In genomic region chr11:22634897-22635629, GRCh38 we compare ENCODE assay signal across 13 cellular contexts. TPM values are rescaled to one million over a fixed set of nuclear protein-coding genes. Genes with fewer than 3 reads are reported as not detected.
DNase-seq lines count a peak whose midpoint lies in the region; ATAC-seq and TF ChIP-seq lines count a peak whose summit lies in the region.
"Had no signal": no experiment of that assay in that cellular context is flagged by ENCODE, and none has a peak within 500 bp of the region (broad histone marks: within the 10 kb centered on the region; RNA-seq: fewer than 3 reads in every experiment).

No MANE protein-coding gene starts in this region.

- H3K9ac ChIP-seq in neuronal stem cell (ENCODE audit: low read depth, low read length, poor library complexity) = no peak overlapping the region

- no peak overlapping the region for H2BK12ac ChIP-seq in neuronal stem cell (ENCODE audit: low read length)

- H3K79me1 ChIP-seq in neuronal stem cell (ENCODE audit: low read depth, low read length) = no peaks in the 10 kb centered on the region

- WGBS in neuronal stem cell (ENCODE audit: extremely low coverage in 2 of 2, insufficient read length in 2 of 2, insufficient replicate concordance in 1 of 2), 2 donors = no CpG with 5 or more reads among the region's 3 CpGs
- 55% methylated on average over 3 of the region's 3 CpGs; no CpG with 5 or more reads in 1 of the 2 donors for WGBS in transverse colon (ENCODE audit: low coverage in 1 of 2), 2 donors

- H4K8ac ChIP-seq in neuronal stem cell (ENCODE audit: low read depth, low read length) = no peak overlapping the region

- H3K36me3 ChIP-seq in neuronal stem cell (replicated peaks in 1 of 2; ENCODE audit: control insufficient read depth in 2 of 2, insufficient read depth in 2 of 2, low read length in 2 of 2) (no peaks in the 10 kb centered on the region), transverse colon (no peaks in the 10 kb centered on the region)
- H3K36me3 ChIP-seq: lower lobe of right lung, thyroid gland had no signal

- H3K4me1 ChIP-seq in neuronal stem cell (ENCODE audit: control insufficient read depth in 2 of 2, insufficient read depth in 1 of 2, low read depth in 1 of 2, low read length in 2 of 2) (no peaks in the 10 kb centered on the region), transverse colon (peaks cover 0 to 6% (median 0%) of the 10 kb centered on the region in 4 donors)
- H3K4me1 ChIP-seq: lower lobe of right lung, thyroid gland had no signal

- no peak overlapping the region for H3K27ac ChIP-seq in neuronal stem cell (replicated peaks; ENCODE audit: low read length)
- no peak overlapping the region for H3K27ac ChIP-seq in transverse colon
- H3K27ac ChIP-seq: lower lobe of right lung, thyroid gland had no signal

- peak overlapping the region; percentile 10 for H2AK5ac ChIP-seq in neuronal stem cell (ENCODE audit: low read depth, low read length)

- DNase-seq in NCI-H146 (lab: John Stamatoyannopoulos, UW) (peak; percentile 12), NCI-H146 treated with DMSO at 0.1 percent for 48 hours (lab: John Stamatoyannopoulos, UW; ENCODE audit: unreplicated experiment) (no peak), NCI-H345 treated with DMSO at 0.1 percent for 48 hours (lab: John Stamatoyannopoulos, UW; ENCODE audit: unreplicated experiment) (peak; percentile 54), cardiac fibroblast (ENCODE audit: low read depth in 2 of 2) (peak; percentile 26 to 53), neuronal stem cell (ENCODE audit: low spot score) (no peak), transverse colon (no peak), posterior vena cava (ENCODE audit: low spot score) (no peak)
- DNase-seq: activated T-cell treated with anti-CD3 and anti-CD28 coated beads, Interleukin-2, amount 50 U/mL, for 1 hour; Kasumi-1; lower lobe of right lung; SW 1271 had no signal

- H3K27me3 ChIP-seq in neuronal stem cell (ENCODE audit: control insufficient read depth in 3 of 3, insufficient read depth in 3 of 3, low read depth in 1 of 3, low read length in 3 of 3) (no peaks in the 10 kb centered on the region), transverse colon (no peaks in the 10 kb centered on the region)
- H3K27me3 ChIP-seq: thyroid gland had no signal

- no peak overlapping the region for H2AFZ ChIP-seq in neuronal stem cell (ENCODE audit: low read length)

- no peak overlapping the region for H3K4ac ChIP-seq in neuronal stem cell (ENCODE audit: low read length)

- TF ChIP-seq POLR2A in transverse colon (IDR thresholded peaks at IDR 0.05) = no peak

- H3K9me3 ChIP-seq in neuronal stem cell (replicated peaks in 1 of 2; ENCODE audit: control insufficient read depth in 2 of 2, insufficient read depth in 1 of 2, low read depth in 1 of 2, low read length in 2 of 2) = no peaks in the 10 kb centered on the region
- no peaks in the 10 kb centered on the region for H3K9me3 ChIP-seq in transverse colon
- H3K9me3 ChIP-seq: lower lobe of right lung, thyroid gland had no signal

- no peak for TF ChIP-seq EP300 in transverse colon (IDR thresholded peaks at IDR 0.05; ENCODE audit: low read depth)

- H2BK15ac ChIP-seq in neuronal stem cell (ENCODE audit: low read length) = no peak overlapping the region

- intact Hi-C loops in transverse colon (cut with DNase I; ENCODE audit: low total_unique reads) (no loop called here), posterior vena cava (cut with DNase I) (no loop called here)

- H2BK5ac ChIP-seq in neuronal stem cell (ENCODE audit: low read length) = no peak overlapping the region

- ATAC-seq in HG03457 (IDR thresholded peaks at IDR 0.05; ENCODE audit: unreplicated experiment) = no peak

- H4K91ac ChIP-seq in neuronal stem cell (ENCODE audit: low read depth, low read length, poor library complexity) = no peak overlapping the region

- in situ Hi-C loops in transverse colon (cut with MboI; ENCODE audit: low pct_ligation_motif_present in 1 of 4, low pct_unique_long_range_greater_than_20kb in 1 of 4, low sequenced_read_pairs in 3 of 4) = no loop called here

- no peak overlapping the region for H3K4me3 ChIP-seq in cardiac fibroblast (replicated peaks in 1 of 2; ENCODE audit: low read depth in 2 of 2, low read length in 2 of 2)
- H3K4me3 ChIP-seq in neuronal stem cell (ENCODE audit: low read length in 2 of 2) = no peak overlapping the region
- no peak overlapping the region for H3K4me3 ChIP-seq in transverse colon
- H3K4me3 ChIP-seq: lower lobe of right lung, thyroid gland had no signal

- no peak overlapping the region for H3K23ac ChIP-seq in neuronal stem cell (ENCODE audit: low read depth, low read length, poor library complexity)

- no peak for TF ChIP-seq CTCF in cardiac fibroblast (IDR thresholded peaks at IDR 0.05; ENCODE audit: low read depth, low read length)
- TF ChIP-seq CTCF in transverse colon (IDR thresholded peaks at IDR 0.05) = no peak

- H3K18ac ChIP-seq in neuronal stem cell (ENCODE audit: low read length) = no peak overlapping the region

- H3K4me2 ChIP-seq in neuronal stem cell (ENCODE audit: insufficient read depth, low read length, poor library complexity, severe bottlenecking) = no peak overlapping the region

- H2BK120ac ChIP-seq in neuronal stem cell (ENCODE audit: low read depth, low read length) = no peak overlapping the region

- H3K14ac ChIP-seq in neuronal stem cell (ENCODE audit: low read length) = no peak overlapping the region

RNA-seq across cellular contexts. Expression of gene FANCF, which starts 9.4 kb away (rescaled TPM):
- 15.0 TPM for polyA plus RNA-seq in neuronal stem cell (2013, experiment 1 of 2)
- 15.5 TPM for polyA plus RNA-seq in neuronal stem cell (2013, experiment 2 of 2)
- 10 to 100 TPM in 1 of 4 donors, 1 to 10 TPM in 3; 2.2 to 10.9 (median 7.0) TPM for total RNA-seq in transverse colon
- total RNA-seq in posterior vena cava = 1 to 10 TPM; 5.1 to 5.6 TPM

RNA-seq across cellular contexts. Expression of gene GAS2, which starts 31.3 kb away (rescaled TPM):
- 1.4 TPM for polyA plus RNA-seq in neuronal stem cell (2013, experiment 1 of 2)
- polyA plus RNA-seq in neuronal stem cell (2013, experiment 2 of 2) = 0.89 TPM
- total RNA-seq in transverse colon (1 to 10 TPM in 3 of 4 donors, not detected in 1; 2.2 to 8.3 (median 4.2) TPM), posterior vena cava (1 to 10 TPM; 1.2 to 1.5 TPM)

Comparison
In these comparisons a context has a peak if more than half of its experiments do, and no peak if none do; other contexts are left out.
1. DNase-seq: peak in NCI-H146 (single experiment), NCI-H345 treated with DMSO at 0.1 percent for 48 hours (single experiment) and cardiac fibroblast (2 of 2); none in NCI-H146 treated with DMSO at 0.1 percent for 48 hours (single experiment), neuronal stem cell (single experiment), transverse colon (single experiment) and posterior vena cava (single experiment).